In the genomic region with DNA sequence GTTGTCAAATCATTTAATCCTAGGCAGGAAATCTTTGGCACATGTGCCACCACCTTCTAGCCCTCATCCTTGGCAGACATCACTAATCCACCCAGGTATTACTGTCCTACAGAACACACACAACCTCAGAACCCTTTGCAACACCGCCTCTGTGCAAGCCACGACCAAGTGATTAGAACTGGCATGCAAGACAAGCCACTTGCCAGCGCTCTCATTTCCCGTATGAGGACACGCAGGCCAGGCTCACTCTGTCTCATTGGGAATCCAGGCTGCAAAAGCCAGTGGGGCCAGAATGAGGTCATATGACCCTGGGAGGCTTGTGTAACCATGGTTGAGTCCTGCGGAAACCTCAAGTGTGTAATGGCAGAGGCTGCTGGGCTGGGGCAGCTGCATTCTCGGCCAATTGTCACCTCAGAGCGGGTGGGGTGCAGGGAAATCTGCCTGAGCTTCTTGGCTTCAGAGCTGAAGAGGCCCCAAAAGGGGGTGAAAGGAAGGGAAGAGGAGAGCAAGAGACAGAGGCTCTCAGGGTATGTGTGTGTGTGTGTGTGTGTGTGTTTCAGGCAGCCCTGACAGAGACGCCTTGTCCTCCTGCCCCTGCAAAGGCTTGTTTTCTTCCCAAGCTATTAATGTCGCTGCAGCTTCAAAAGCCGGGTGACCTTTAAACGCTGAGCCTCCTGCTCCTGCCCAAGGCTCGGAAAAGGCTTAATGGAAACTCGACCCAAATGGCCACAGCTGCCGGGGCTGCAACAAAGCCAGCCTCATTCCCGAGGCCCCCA, we compare ENCODE assay signal across 8 cellular contexts. TPM values are rescaled to one million over a fixed set of nuclear protein-coding genes. Genes with fewer than 3 reads are reported as not detected.
A peak's percentile ranks its signal among the peaks of the same experiment; 100 is the strongest.
DNase-seq lines count a peak whose midpoint lies in the region; ATAC-seq, FAIRE-seq and TF ChIP-seq lines count a peak whose summit lies in the region.

No MANE protein-coding gene starts in this region.

- H3K4me1 ChIP-seq in H1 (replicated peaks in 1 of 4; ENCODE audit: control insufficient read depth in 3 of 4, insufficient read depth in 4 of 4, low read length in 3 of 4): peaks cover 8 to 13% (median 12%) of the 10 kb centered on the region in 4 experiments
- peaks cover 30 to 33% of the 10 kb centered on the region in 2 donors for H3K4me1 ChIP-seq in lung (ENCODE audit: control insufficient read depth in 2 of 2, insufficient read depth in 2 of 2, low read length in 2 of 2)

- H2BK12ac ChIP-seq in H1 (ENCODE audit: low read depth, low read length): peak overlapping the region; percentile 91

- no peaks in the 10 kb centered on the region for H3K79me1 ChIP-seq in H1 (ENCODE audit: low read depth, low read length)

- TF ChIP-seq POLR2A in H1 (IDR thresholded peaks at IDR 0.05; ENCODE audit: control extremely low read depth in 1 of 2, low read depth in 2 of 2, low read length in 2 of 2): no peak

- peak overlapping the region; percentile 95 for H2BK120ac ChIP-seq in H1 (replicated peaks; ENCODE audit: low read depth, low read length)

- TF ChIP-seq CTCF in AG04450 (IDR thresholded peaks at IDR 0.05; ENCODE audit: low read depth, low read length): no peak
- TF ChIP-seq CTCF in HL-60 (IDR thresholded peaks at IDR 0.05; ENCODE audit: insufficient read depth, low read length): no peak
- TF ChIP-seq CTCF in RWPE1 (conservative IDR thresholded peaks at IDR 0.05; ENCODE audit: low read depth): no peak; the same call in 1 of the 2 replicates
- TF ChIP-seq CTCF in H1 (IDR thresholded peaks at IDR 0.05; ENCODE audit: control extremely low read depth in 1 of 3, insufficient read depth in 1 of 3, low read depth in 1 of 3, low read length in 3 of 3): no peak
- TF ChIP-seq CTCF in lung (IDR thresholded peaks at IDR 0.05; ENCODE audit: control extremely low read depth, extremely low read depth): no peak

- H4K20me1 ChIP-seq in H1 (replicated peaks in 1 of 2; ENCODE audit: control insufficient read depth in 1 of 2, insufficient read depth in 2 of 2, low read length in 2 of 2): no peaks in the 10 kb centered on the region

- H3K27me3 ChIP-seq in AG04450 (ENCODE audit: control insufficient read depth, insufficient read depth, low read length) (no peaks in the 10 kb centered on the region), HL-60 (ENCODE audit: insufficient read depth, poor library complexity, severe bottlenecking) (no peaks in the 10 kb centered on the region), H1 (replicated peaks in 1 of 4; ENCODE audit: control insufficient read depth in 3 of 4, extremely low read depth in 1 of 4, insufficient read depth in 3 of 4, low read length in 3 of 4) (no peaks in the 10 kb centered on the region), lung (ENCODE audit: control insufficient read depth, insufficient read depth) (no peaks in the 10 kb centered on the region)

- peak overlapping the region; percentile 98 for H3K27ac ChIP-seq in AG04450 (ENCODE audit: low read depth, low read length)
- H3K27ac ChIP-seq in HL-60 (replicated peaks): peak overlapping the region; percentile 97
- peak overlapping the region; percentile 99 for H3K27ac ChIP-seq in RWPE1
- peak overlapping the region; percentile 54 for H3K27ac ChIP-seq in H1 (ENCODE audit: low read depth, low read length)
- peak overlapping the region; percentile 98 to 99 for H3K27ac ChIP-seq in lung (ENCODE audit: low read depth in 1 of 2, low read length in 1 of 2)

- peak overlapping the region; percentile 73; the same call in 1 of the 2 replicates for H4K8ac ChIP-seq in H1 (ENCODE audit: extremely low read depth, insufficient read depth, low read length)

- peak; percentile 84 for ATAC-seq in lung (ENCODE audit: insufficient read depth, low FRiP score)

- 65% methylated on average over 16 of the region's 16 CpGs; no CpG with 5 or more reads in 1 of the 2 experiments for WGBS in H1 (ENCODE audit: extremely low coverage in 1 of 2, insufficient coverage in 1 of 2, insufficient read length in 1 of 2, insufficient replicate concordance in 2 of 2, low coverage in 1 of 2, low lambda C conversion rate in 2 of 2, missing lambda C conversion rate in 1 of 2), 2 experiments
- WGBS in lung, 2 donors: 8 to 21% methylated on average over 16 of the region's 16 CpGs

- no peak overlapping the region for H3K14ac ChIP-seq in H1 (ENCODE audit: insufficient read length)

- H3K18ac ChIP-seq in H1 (ENCODE audit: extremely low read depth, low read length): peak overlapping the region; percentile 85

- no peaks in the 10 kb centered on the region; the same call in 1 of the 2 replicates for H3K9me3 ChIP-seq in AG04450 (ENCODE audit: control insufficient read depth, insufficient read depth, low read length)
- H3K9me3 ChIP-seq in H1 (ENCODE audit: insufficient read depth in 2 of 2, low read depth in 1 of 2, low read length in 1 of 2): no peaks in the 10 kb centered on the region
- H3K9me3 ChIP-seq in lung (ENCODE audit: control insufficient read depth in 2 of 2, insufficient read depth in 1 of 2, low read length in 1 of 2): no peaks in the 10 kb centered on the region

- peak overlapping the region; percentile 79 for H4K91ac ChIP-seq in H1 (replicated peaks; ENCODE audit: insufficient read length, low read length)

- peak overlapping the region in 1 of 2 experiments; percentile 29; a peak in 2 of 4 replicates for H3K4me2 ChIP-seq in H1 (ENCODE audit: insufficient read depth in 1 of 2, low read depth in 2 of 2, low read length in 2 of 2)

- H2BK20ac ChIP-seq in H1 (ENCODE audit: low read length): peak overlapping the region; percentile 40

- H3K4ac ChIP-seq in H1 (replicated peaks; ENCODE audit: insufficient read length, low read depth, low read length): peak overlapping the region; percentile 92

- H3K36me3 ChIP-seq in H1 (ENCODE audit: control insufficient read depth in 2 of 4, insufficient read depth in 4 of 4, low read length in 3 of 4) (no peaks in the 10 kb centered on the region), lung (ENCODE audit: control insufficient read depth in 2 of 2, insufficient read depth in 2 of 2, low read length in 2 of 2) (no peaks in the 10 kb centered on the region)

- POLR2A ChIA-PET in AG04450 (lab: Yijun Ruan, JAX): interaction anchor here (0.8 to 1.9 kb wide), 10 partner anchors 10 to 95 kb away, joined by 3 to 17 read pairs (median 7); a partner anchor contains a TSS
- POLR2A ChIA-PET in RWPE1 (lab: Yijun Ruan, JAX; ENCODE audit: low non-redundant PET): interaction anchor here (0.5 to 0.6 kb wide), 3 partner anchors 80 to 110 kb away, joined by 3 to 5 read pairs (median 3); no protein-coding TSS in a partner anchor
- POLR2A ChIA-PET in H1 (lab: Charles Lee; ENCODE audit: partially characterized antibody): interaction anchor here (0.6 to 2.0 kb wide), 12 partner anchors 12 to 114 kb away, joined by 3 to 9 read pairs (median 4); a partner anchor contains a TSS

- H3K9ac ChIP-seq in H1 (replicated peaks in 1 of 4; ENCODE audit: extremely low read depth in 1 of 4, low read depth in 3 of 4, low read length in 3 of 4): peak overlapping the region in 2 of 4 experiments; percentile 30 to 32; a peak in 1 of 7 replicates

- H2AFZ ChIP-seq in H1 (ENCODE audit: low read length): peak overlapping the region; percentile 40

- no peak overlapping the region for H3K56ac ChIP-seq in H1 (replicated peaks; ENCODE audit: insufficient read length, low read depth, low read length)

- DNase-seq in AG04450 (ENCODE audit: low read depth, low spot score) (peak; percentile 86), HL-60 (ENCODE audit: low read depth in 1 of 2, low spot score in 1 of 2) (peak; percentile 99 to 100), RWPE1 (ENCODE audit: low spot score) (peak; percentile 79), H1 (ENCODE audit: low read depth in 1 of 2, low spot score in 2 of 2) (peak in 1 of 2 experiments; percentile 71), lung (ENCODE audit: low spot score) (peak; percentile 95), superior temporal gyrus (ENCODE audit: extremely low spot score) (peak; percentile 90), T-helper 9 cell (no peak), NCI-H2171 (lab: John Stamatoyannopoulos, UW) (no peak)

- TF ChIP-seq EP300 in H1 (IDR thresholded peaks at IDR 0.05; ENCODE audit: borderline replicate concordance in 1 of 2, low read depth in 2 of 2, low read length in 2 of 2): no peak

- peak overlapping the region; percentile 95; the same call in 1 of the 2 replicates for H2BK15ac ChIP-seq in H1 (ENCODE audit: low read length)

- FAIRE-seq in H1 (lab: Jason Lieb, UNC): no peak

- no peak for TF ChIP-seq RAD21 in H1 (IDR thresholded peaks at IDR 0.05 in 1 of 2, conservative IDR thresholded peaks at IDR 0.05 in 1 of 2; ENCODE audit: low read depth in 2 of 2, low read length in 2 of 2)

- CTCF ChIA-PET in AG04450 (lab: Charles Lee) (interaction anchor here (1.0 to 6.0 kb wide), 29 partner anchors 8 to 115 kb away, joined by 3 to 89 read pairs (median 5); a partner anchor contains a TSS), RWPE1 (lab: Yijun Ruan, JAX) (interaction anchor here (0.5 to 1.2 kb wide), 7 partner anchors 15 to 356 kb away, joined by 3 read pairs; no protein-coding TSS in a partner anchor), H1 (lab: Charles Lee; ENCODE audit: partially characterized antibody) (interaction anchor here (0.6 to 9.0 kb wide), 36 partner anchors 8 to 221 kb away, joined by 3 to 205 read pairs (median 5); a partner anchor contains a TSS)

- H3K79me2 ChIP-seq in H1 (ENCODE audit: control insufficient read depth in 1 of 2, insufficient read depth in 2 of 2, low read length in 2 of 2): no peaks in the 10 kb centered on the region

- no peak overlapping the region; the same call in 1 of the 2 replicates for H3K4me3 ChIP-seq in AG04450 (ENCODE audit: low read depth, low read length)
- peak overlapping the region; percentile 12; the same call in 1 of the 2 replicates for H3K4me3 ChIP-seq in HL-60 (replicated peaks; ENCODE audit: insufficient read depth, low read length)
- peak overlapping the region in 1 of 4 experiments; percentile 1; a peak in 1 of 8 replicates for H3K4me3 ChIP-seq in H1 (ENCODE audit: extremely low read depth in 1 of 4, insufficient read depth in 2 of 4, low read depth in 3 of 4, low read length in 4 of 4)
- H3K4me3 ChIP-seq in lung: no peak overlapping the region

- no peaks in the 10 kb centered on the region for H3K23me2 ChIP-seq in H1 (ENCODE audit: low read depth, low read length)

- H2AK5ac ChIP-seq in H1 (ENCODE audit: low read depth, low read length): 0 out of 2 replicates have a peak overlapping the region, but pooled peaks have one; percentile 8

- no peak overlapping the region for H3K23ac ChIP-seq in H1 (ENCODE audit: insufficient read length)

- H4K5ac ChIP-seq in H1 (ENCODE audit: insufficient read length, low read depth, low read length): peak overlapping the region; percentile 10

- peak overlapping the region; percentile 90 for H2BK5ac ChIP-seq in H1 (ENCODE audit: low read depth, low read length)

RNA-seq across cellular contexts. Expression of a gene that starts 43.2 kb away (rescaled TPM):
- polyA plus RNA-seq in AG04450 (2011; rRNA removed) (27.5 and 34.1 TPM in 2 replicates), H1 (2011; rRNA removed) (32.9 and 38.6 TPM in 2 replicates), lung (10 to 100 TPM; 19.9 to 44.9 TPM)
- 13.6 and 26.1 TPM in 2 replicates for polyA minus RNA-seq in AG04450 (2011; rRNA and poly(A)+ RNA removed)
- 60.4 and 73.4 TPM in 2 replicates for total RNA-seq in H1 (2021; fragmentation: NEBNext Ultra II Directional; extraction: Animal tissue kit (Norgen Biotek cat#: 25700))
- 68.9 TPM for polyA plus RNA-seq in H1 (2011; cell fraction: cytosol; rRNA removed)
- 26.0 TPM for polyA plus RNA-seq in H1 (2011; cell fraction: nucleus; rRNA removed)
- polyA plus RNA-seq in H1 (2012, experiment 1 of 2): 64.2 to 105 TPM (median 72.5 TPM) in 4 replicates
- polyA plus RNA-seq in H1 (2012, experiment 2 of 2): 49.1 TPM
- polyA plus RNA-seq in H1 (2013, experiment 1 of 2): 25.2 TPM
- 26.2 TPM for polyA plus RNA-seq in H1 (2013, experiment 2 of 2)
- polyA minus RNA-seq in H1 (2011; rRNA and poly(A)+ RNA removed): 18.4 and 25.9 TPM in 2 replicates
- polyA minus RNA-seq in H1 (2011; cell fraction: cytosol; rRNA and poly(A)+ RNA removed): 10.5 TPM
- 21.0 TPM for polyA minus RNA-seq in H1 (2011; cell fraction: nucleus; rRNA and poly(A)+ RNA removed)
- total RNA-seq in lung: 10 to 100 TPM; 15.7 to 43.2 TPM

Comparison
In these comparisons a context has a peak if more than half of its experiments do, and no peak if none do; other contexts are left out.
1. DNase-seq: peak in AG04450 (single experiment), HL-60 (2 of 2), RWPE1 (single experiment), lung (single experiment) and superior temporal gyrus (single experiment); none in T-helper 9 cell (single experiment) and NCI-H2171 (single experiment).
2. Peak in every context shown above with its lines, with median percentiles within 50 percentile points of each other: H3K27ac ChIP-seq.